Comparison of ENCODE assay signal across 9 cellular contexts in genomic region chr4:13705521-13706035, GRCh38.
A peak's percentile ranks its signal among the peaks of the same experiment; 100 is the strongest.
DNase-seq lines count a peak whose midpoint lies in the region; FAIRE-seq and TF ChIP-seq lines count a peak whose summit lies in the region.
"Had no signal": no experiment of that assay in that cellular context is flagged by ENCODE, and none has a peak within 500 bp of the region (broad histone marks: within the 10 kb centered on the region; RNA-seq: fewer than 3 reads in every experiment).

No MANE protein-coding gene starts in this region.

- H3K9me2 ChIP-seq in MM.1S (replicated peaks; ENCODE audit: insufficient read depth, low read length) = no peaks in the 10 kb centered on the region

- peak; percentile 90 for DNase-seq in MM.1S
- DNase-seq in WERI-Rb-1 = peak; percentile 49
- no peak for DNase-seq in keratinocyte (ENCODE audit: low read depth, low spot score)
- DNase-seq in suprapubic skin (ENCODE audit: low spot score in 2 of 2) = peak in 1 of 2 donors; percentile 65
- no peak for DNase-seq in GM03348 (ENCODE audit: low spot score)
- no peak for DNase-seq in AG08395 (ENCODE audit: low spot score)
- DNase-seq in HAP-1 (ENCODE audit: low spot score in 2 of 2) = no peak
- no peak for DNase-seq in NK-92 treated with Interleukin-12 subunit alpha and Interleukin-12 subunit beta, amount 100 ng/mL, for 24 hours (lab: John Stamatoyannopoulos, UW)
- DNase-seq: T-helper 2 cell had no signal

- H3K36me3 ChIP-seq in MM.1S (replicated peaks; ENCODE audit: insufficient read depth, low read length) = no peaks in the 10 kb centered on the region
- no peaks in the 10 kb centered on the region for H3K36me3 ChIP-seq in WERI-Rb-1
- no peaks in the 10 kb centered on the region for H3K36me3 ChIP-seq in keratinocyte (ENCODE audit: control insufficient read depth in 2 of 2, extremely low read depth in 1 of 2, insufficient read depth in 2 of 2, low read length in 2 of 2)
- no peaks in the 10 kb centered on the region for H3K36me3 ChIP-seq in suprapubic skin
- no peaks in the 10 kb centered on the region for H3K36me3 ChIP-seq in HAP-1 (replicated peaks)

- 30% methylated on average over 9 of the region's 9 CpGs for WGBS in suprapubic skin

- TF ChIP-seq POLR2A in suprapubic skin (IDR thresholded peaks at IDR 0.05) = no peak

- H3K4me2 ChIP-seq in MM.1S (ENCODE audit: low read depth, low read length) (peak overlapping the region; percentile 61), keratinocyte (ENCODE audit: control insufficient read depth, extremely low read depth, insufficient read depth, low read depth, low read length) (peak overlapping the region; percentile 88)

- H3K79me2 ChIP-seq in MM.1S (ENCODE audit: low read length) = no peaks in the 10 kb centered on the region
- no peaks in the 10 kb centered on the region for H3K79me2 ChIP-seq in keratinocyte (ENCODE audit: control insufficient read depth, insufficient read depth, low read length)

- H3K4me3 ChIP-seq in MM.1S (ENCODE audit: low read length) (peak overlapping the region; percentile 37), WERI-Rb-1 (ENCODE audit: low read depth, low read length) (no peak overlapping the region), keratinocyte (ENCODE audit: control insufficient read depth in 2 of 3, extremely low read depth in 1 of 3, insufficient read depth in 2 of 3, low read depth in 1 of 3, low read length in 3 of 3) (peak overlapping the region; percentile 17 to 65 (median 57)), suprapubic skin (no peak overlapping the region), HAP-1 (no peak overlapping the region)

- peak; percentile 94 for FAIRE-seq in keratinocyte (lab: Jason Lieb, UNC)

- H3K9me3 ChIP-seq in MM.1S (replicated peaks; ENCODE audit: insufficient read depth, low read length) (no peaks in the 10 kb centered on the region), WERI-Rb-1 (ENCODE audit: severe bottlenecking) (no peaks in the 10 kb centered on the region), keratinocyte (ENCODE audit: control insufficient read depth, low read depth, low read length) (no peaks in the 10 kb centered on the region), suprapubic skin (no peaks in the 10 kb centered on the region), HAP-1 (no peaks in the 10 kb centered on the region)

- H4K20me1 ChIP-seq in MM.1S (ENCODE audit: insufficient read depth, low read length) (no peaks in the 10 kb centered on the region), keratinocyte (ENCODE audit: control insufficient read depth, extremely low read depth, insufficient read depth, low read length) (no peaks in the 10 kb centered on the region)

- peak overlapping the region; percentile 59 for H2AFZ ChIP-seq in MM.1S (ENCODE audit: low read length)
- H2AFZ ChIP-seq in keratinocyte (ENCODE audit: control insufficient read depth, low read length) = peak overlapping the region; percentile 81

- H3K9me1 ChIP-seq in keratinocyte (ENCODE audit: control insufficient read depth, extremely low read depth, insufficient read depth, low read length) = no peaks in the 10 kb centered on the region

- dilution Hi-C loops in keratinocyte (cut with MboI; ENCODE audit: extremely low pct_ligation_motif_present, low sequenced_read_pairs) = no loop called here

- peaks cover 26% of the 10 kb centered on the region for H3K4me1 ChIP-seq in MM.1S (ENCODE audit: low read length)
- H3K4me1 ChIP-seq in keratinocyte (ENCODE audit: control insufficient read depth, extremely low read depth, insufficient read depth, low read length) = peaks cover 50% of the 10 kb centered on the region
- H3K4me1 ChIP-seq in suprapubic skin = peaks cover 33% of the 10 kb centered on the region
- no peaks in the 10 kb centered on the region for H3K4me1 ChIP-seq in HAP-1

- TF ChIP-seq EP300 in suprapubic skin (IDR thresholded peaks at IDR 0.05) = no peak

- H3K27ac ChIP-seq in MM.1S (ENCODE audit: low read length) (peak overlapping the region; percentile 82), WERI-Rb-1 (no peak overlapping the region), keratinocyte (ENCODE audit: control insufficient read depth, insufficient read depth, low read length) (peak overlapping the region; percentile 98), suprapubic skin (peak overlapping the region; percentile 63)

- H3K9ac ChIP-seq in MM.1S (ENCODE audit: low read length) (peak overlapping the region; percentile 44), keratinocyte (ENCODE audit: control insufficient read depth, extremely low read depth, insufficient read depth, low read length) (peak overlapping the region; percentile 80)

- in situ Hi-C loops in HAP-1 (cut with MboI; ENCODE audit: low sequenced_read_pairs) = no loop called here

- TF ChIP-seq CTCF in MM.1S (IDR thresholded peaks at IDR 0.05; ENCODE audit: low read length) (no peak), WERI-Rb-1 (IDR thresholded peaks at IDR 0.05; ENCODE audit: low read depth, low read length) (no peak), keratinocyte (optimal IDR thresholded peaks at IDR 0.05 in 1 of 3, IDR thresholded peaks at IDR 0.05 in 1 of 3, conservative IDR thresholded peaks at IDR 0.05 in 1 of 3; ENCODE audit: extremely low read depth in 1 of 3, insufficient read depth in 2 of 3, low read length in 3 of 3) (no peak), suprapubic skin (IDR thresholded peaks at IDR 0.05) (no peak)

- peaks cover 12% of the 10 kb centered on the region for H3F3A ChIP-seq in MM.1S (ENCODE audit: insufficient read depth, low read length)

- H3K27me3 ChIP-seq in MM.1S (replicated peaks; ENCODE audit: insufficient read depth, low read length) (no peaks in the 10 kb centered on the region), WERI-Rb-1 (ENCODE audit: insufficient read depth, low read depth, severe bottlenecking) (no peaks in the 10 kb centered on the region), keratinocyte (ENCODE audit: control insufficient read depth, extremely low read depth, insufficient read depth, low read length) (no peaks in the 10 kb centered on the region), suprapubic skin (no peaks in the 10 kb centered on the region), HAP-1 (ENCODE audit: low read depth) (no peaks in the 10 kb centered on the region; the same call in 1 of the 2 replicates)

Comparison
In these comparisons a context has a peak if more than half of its experiments do, and no peak if none do; other contexts are left out.
1. DNase-seq: peak in MM.1S (single experiment) and WERI-Rb-1 (single experiment); none in keratinocyte (single experiment), GM03348 (single experiment), AG08395 (single experiment), HAP-1 (0 of 2) and NK-92 treated with Interleukin-12 subunit alpha and Interleukin-12 subunit beta, amount 100 ng/mL, for 24 hours (single experiment).
2. H3K4me3 ChIP-seq: peak in MM.1S (single experiment) and keratinocyte (3 of 3); none in WERI-Rb-1 (single experiment), suprapubic skin (single experiment) and HAP-1 (single experiment).